In genomic region chr4:6394671-6395081, GRCh38 we compare ENCODE assay signal across 33 cellular contexts.
"Had no signal": no experiment of that assay in that cellular context is flagged by ENCODE, and none has a peak within 500 bp of the region (broad histone marks: within the 10 kb centered on the region; RNA-seq: fewer than 3 reads in every experiment).

No MANE protein-coding gene starts in this region.

- H3K27ac Mint-ChIP-seq: activated CD4-positive, alpha-beta memory T cell treated with anti-CD3 and anti-CD28 coated beads for 36 hours; activated CD4-positive, alpha-beta T cell treated with anti-CD3 and anti-CD28 coated beads for 36 hours; activated CD4-positive, alpha-beta T cell treated with anti-CD3 and anti-CD28 coated beads, Interleukin-2, amount 10 ng/mL, durations not matched to agents 24 days and 14 days; activated CD8-positive, alpha-beta memory T cell treated with anti-CD3 and anti-CD28 coated beads, Interleukin-2, amount 10 ng/mL, durations not matched to agents 7 days and 5 days; activated CD8-positive, alpha-beta T cell treated with anti-CD3 and anti-CD28 coated beads, Interleukin-2, amount 10 ng/mL, durations not matched to agents 7 days and 5 days; activated naive CD4-positive, alpha-beta T cell treated with anti-CD3 and anti-CD28 coated beads for 36 hours; activated naive CD4-positive, alpha-beta T cell treated with anti-CD3 and anti-CD28 coated beads, Interleukin-2, amount 50 U/mL, for 24 hours; activated naive CD8-positive, alpha-beta T cell treated with anti-CD3 and anti-CD28 coated beads for 36 hours; activated naive CD8-positive, alpha-beta T cell treated with anti-CD3 and anti-CD28 coated beads, Interleukin-2, amount 50 U/mL, for 24 hours; activated T-helper 1 cell treated with anti-CD3 and anti-CD28 coated beads, Interleukin-12 subunit alpha, Interleukin-12 subunit beta, Interleukin-2, Interleukin-4 antibody, amounts not matched to agents 30 ng/mL and 10 ng/mL and 1 ng/mL, durations not matched to agents 14 hours and 24 hours and 36 hours; activated T-helper 2 cell treated with anti-CD3 and anti-CD28 coated beads, Interferon-gamma antibody, Interleukin-2, Interleukin-4, amounts not matched to agents 10 μg/mL and 5 μg/mL and 100 μg/mL, durations not matched to agents 14 hours and 24 hours and 36 hours; effector memory CD8-positive, alpha-beta T cell; T-helper 17 cell; T-helper 2 cell treated with Interferon-gamma antibody and Interleukin-4, amounts not matched to agents 5 μg/mL and 100 μg/mL, for 36 hours had no signal

- H3K4me3 ChIP-seq: adrenal gland, esophagus muscularis mucosa, gastrocnemius medialis had no signal

- H3K27ac ChIP-seq: adrenal gland, brain microvascular endothelial cell, esophagus muscularis mucosa, foreskin keratinocyte, gastrocnemius medialis, WERI-Rb-1 had no signal

- H3K4me1 Mint-ChIP-seq: activated CD4-positive, alpha-beta T cell treated with anti-CD3 and anti-CD28 coated beads for 36 hours; activated CD4-positive, alpha-beta T cell treated with anti-CD3 and anti-CD28 coated beads, Interleukin-2, amount 10 ng/mL, durations not matched to agents 24 days and 14 days; activated CD8-positive, alpha-beta memory T cell treated with anti-CD3 and anti-CD28 coated beads, Interleukin-2, amount 10 ng/mL, durations not matched to agents 7 days and 5 days; activated naive CD4-positive, alpha-beta T cell treated with anti-CD3 and anti-CD28 coated beads, Interleukin-2, amount 50 U/mL, for 24 hours; activated naive CD8-positive, alpha-beta T cell treated with anti-CD3 and anti-CD28 coated beads for 36 hours; activated naive CD8-positive, alpha-beta T cell treated with anti-CD3 and anti-CD28 coated beads, Interleukin-2, amount 50 U/mL, for 24 hours had no signal

- H3K27me3 Mint-ChIP-seq: activated CD4-positive, alpha-beta T cell treated with anti-CD3 and anti-CD28 coated beads, Interleukin-2, amount 10 ng/mL, durations not matched to agents 24 days and 14 days had no signal

- H3K36me3 Mint-ChIP-seq: activated CD4-positive, alpha-beta memory T cell treated with anti-CD3 and anti-CD28 coated beads for 36 hours; activated CD8-positive, alpha-beta memory T cell treated with anti-CD3 and anti-CD28 coated beads, Interleukin-2, amount 10 ng/mL, durations not matched to agents 7 days and 5 days; activated naive CD4-positive, alpha-beta T cell treated with anti-CD3 and anti-CD28 coated beads, Interleukin-2, amount 50 U/mL, for 24 hours; activated naive CD8-positive, alpha-beta T cell treated with anti-CD3 and anti-CD28 coated beads for 36 hours had no signal

- H3K36me3 ChIP-seq: adrenal gland, brain microvascular endothelial cell, esophagus muscularis mucosa, gastrocnemius medialis, WERI-Rb-1 had no signal

- H3K9me3 Mint-ChIP-seq: activated CD4-positive, alpha-beta memory T cell treated with anti-CD3 and anti-CD28 coated beads for 36 hours; activated CD4-positive, alpha-beta T cell treated with anti-CD3 and anti-CD28 coated beads, Interleukin-2, amount 10 ng/mL, durations not matched to agents 24 days and 14 days; activated naive CD4-positive, alpha-beta T cell treated with anti-CD3 and anti-CD28 coated beads for 36 hours; activated naive CD4-positive, alpha-beta T cell treated with anti-CD3 and anti-CD28 coated beads, Interleukin-2, amount 50 U/mL, for 24 hours; activated naive CD8-positive, alpha-beta T cell treated with anti-CD3 and anti-CD28 coated beads for 36 hours; activated naive CD8-positive, alpha-beta T cell treated with anti-CD3 and anti-CD28 coated beads, Interleukin-2, amount 50 U/mL, for 24 hours; activated T-helper 1 cell treated with anti-CD3 and anti-CD28 coated beads, Interleukin-12 subunit alpha, Interleukin-12 subunit beta, Interleukin-2, Interleukin-4 antibody, amounts not matched to agents 30 ng/mL and 10 ng/mL and 1 ng/mL, durations not matched to agents 14 hours and 24 hours and 36 hours; activated T-helper 2 cell treated with anti-CD3 and anti-CD28 coated beads, Interferon-gamma antibody, Interleukin-2, Interleukin-4, amounts not matched to agents 10 μg/mL and 5 μg/mL and 100 μg/mL, durations not matched to agents 14 hours and 24 hours and 36 hours; effector memory CD8-positive, alpha-beta T cell; T-helper 2 cell treated with Interferon-gamma antibody and Interleukin-4, amounts not matched to agents 5 μg/mL and 100 μg/mL, for 36 hours had no signal

- ATAC-seq: activated CD4-positive, alpha-beta T cell treated with anti-CD3 and anti-CD28 coated beads for 36 hours; activated CD8-positive, alpha-beta memory T cell treated with anti-CD3 and anti-CD28 coated beads, Interleukin-2, amount 10 ng/mL, durations not matched to agents 7 days and 5 days; activated CD8-positive, alpha-beta T cell treated with anti-CD3 and anti-CD28 coated beads, Interleukin-2, amount 10 ng/mL, durations not matched to agents 7 days and 5 days; activated naive CD8-positive, alpha-beta T cell treated with anti-CD3 and anti-CD28 coated beads, Interleukin-2, amount 50 U/mL, for 24 hours; effector memory CD8-positive, alpha-beta T cell; foreskin keratinocyte; gastrocnemius medialis; T-helper 17 cell had no signal

- H3K9me3 ChIP-seq: adrenal gland, esophagus muscularis mucosa, gastrocnemius medialis had no signal

- H3K4me1 ChIP-seq: adrenal gland, foreskin keratinocyte, gastrocnemius medialis had no signal

- H3K27me3 ChIP-seq: adrenal gland, brain microvascular endothelial cell, foreskin keratinocyte had no signal

- H3K4me3 Mint-ChIP-seq: activated CD4-positive, alpha-beta memory T cell treated with anti-CD3 and anti-CD28 coated beads for 36 hours; activated CD4-positive, alpha-beta T cell treated with anti-CD3 and anti-CD28 coated beads for 36 hours; activated CD4-positive, alpha-beta T cell treated with anti-CD3 and anti-CD28 coated beads, Interleukin-2, amount 10 ng/mL, durations not matched to agents 24 days and 14 days; activated CD8-positive, alpha-beta memory T cell treated with anti-CD3 and anti-CD28 coated beads, Interleukin-2, amount 10 ng/mL, durations not matched to agents 7 days and 5 days; activated CD8-positive, alpha-beta T cell treated with anti-CD3 and anti-CD28 coated beads, Interleukin-2, amount 10 ng/mL, durations not matched to agents 7 days and 5 days; activated naive CD4-positive, alpha-beta T cell treated with anti-CD3 and anti-CD28 coated beads for 36 hours; activated naive CD4-positive, alpha-beta T cell treated with anti-CD3 and anti-CD28 coated beads, Interleukin-2, amount 50 U/mL, for 24 hours; activated naive CD8-positive, alpha-beta T cell treated with anti-CD3 and anti-CD28 coated beads for 36 hours; activated naive CD8-positive, alpha-beta T cell treated with anti-CD3 and anti-CD28 coated beads, Interleukin-2, amount 50 U/mL, for 24 hours; activated T-helper 1 cell treated with anti-CD3 and anti-CD28 coated beads, Interleukin-12 subunit alpha, Interleukin-12 subunit beta, Interleukin-2, Interleukin-4 antibody, amounts not matched to agents 30 ng/mL and 10 ng/mL and 1 ng/mL, durations not matched to agents 14 hours and 24 hours and 36 hours; effector memory CD8-positive, alpha-beta T cell; T-helper 17 cell; T-helper 2 cell treated with Interferon-gamma antibody and Interleukin-4, amounts not matched to agents 5 μg/mL and 100 μg/mL, for 36 hours had no signal

- DNase-seq: activated CD4-positive, alpha-beta memory T cell treated with anti-CD3 and anti-CD28 coated beads for 36 hours; activated CD4-positive, alpha-beta T cell treated with anti-CD3 and anti-CD28 coated beads for 36 hours; activated CD4-positive, alpha-beta T cell treated with anti-CD3 and anti-CD28 coated beads, Interleukin-2, amount 10 ng/mL, durations not matched to agents 24 days and 14 days; activated CD4-positive, CD25-positive, alpha-beta regulatory T cell; activated CD4-positive, CD25-positive, alpha-beta regulatory T cell treated with anti-CD3 and anti-CD28 coated beads, Interleukin-2, amount 50 U/mL, for 72 hours; activated CD8-positive, alpha-beta memory T cell treated with anti-CD3 and anti-CD28 coated beads, Interleukin-2, amount 10 ng/mL, durations not matched to agents 7 days and 5 days; activated CD8-positive, alpha-beta memory T cell treated with anti-CD3 and anti-CD28 coated beads, Interleukin-2, amount 50 U/mL, for 4 hours; activated CD8-positive, alpha-beta T cell treated with anti-CD3 and anti-CD28 coated beads, Interleukin-2, amount 10 ng/mL, durations not matched to agents 7 days and 5 days; activated effector memory CD4-positive, alpha-beta T cell treated with anti-CD3 and anti-CD28 coated beads, Interleukin-2, amount 50 U/mL, for 16 hours; activated naive CD4-positive, alpha-beta T cell treated with anti-CD3 and anti-CD28 coated beads for 36 hours; activated naive CD8-positive, alpha-beta T cell treated with anti-CD3 and anti-CD28 coated beads for 36 hours; activated naive CD8-positive, alpha-beta T cell treated with anti-CD3 and anti-CD28 coated beads, Interleukin-2, amount 50 U/mL, for 24 hours; activated T-cell treated with anti-CD3 and anti-CD28 coated beads, Interleukin-2, amount 50 U/mL, for 1 hour; activated T-cell treated with anti-CD3 and anti-CD28 coated beads, Interleukin-2, amount 50 U/mL, for 48 hours; adrenal gland; amygdala; brain microvascular endothelial cell; cortex of kidney; dermis blood vessel endothelial cell; effector CD4-positive, alpha-beta T cell; effector memory CD8-positive, alpha-beta T cell; erythroblast; foreskin keratinocyte; gastrocnemius medialis; T-helper 1 cell; T-helper 17 cell; T1000; WERI-Rb-1 had no signal
